ENCODE assay signal across 8 cellular contexts in genomic region chr2:241035818-241036396, GRCh38. TPM values are rescaled to one million over a fixed set of nuclear protein-coding genes. Genes with fewer than 3 reads are reported as not detected.
DNase-seq lines count a peak whose midpoint lies in the region; ATAC-seq and TF ChIP-seq lines count a peak whose summit lies in the region.

No MANE protein-coding gene starts in this region.

- peak overlapping the region in 1 of 2 donors; percentile 78 for H3K27ac Mint-ChIP-seq in stimulated activated naive CD8-positive, alpha-beta T cell treated with anti-CD3 and anti-CD28 coated beads, Interleukin-15, amount 100 ng/mL, for 72 hours

- no peaks in the 10 kb centered on the region for H3K9me3 Mint-ChIP-seq in stimulated activated naive CD8-positive, alpha-beta T cell treated with anti-CD3 and anti-CD28 coated beads, Interleukin-15, amount 100 ng/mL, for 72 hours

- ATAC-seq in gastroesophageal sphincter (no peak), HG02970 (IDR thresholded peaks at IDR 0.05; ENCODE audit: low FRiP score, unreplicated experiment) (no peak)
- peak; percentile 59 for ATAC-seq in stimulated activated naive CD8-positive, alpha-beta T cell treated with anti-CD3 and anti-CD28 coated beads, Interleukin-15, amount 100 ng/mL, for 72 hours

- H3K27me3 Mint-ChIP-seq in stimulated activated naive CD8-positive, alpha-beta T cell treated with anti-CD3 and anti-CD28 coated beads, Interleukin-15, amount 100 ng/mL, for 72 hours = no peaks in the 10 kb centered on the region

- 3 to 18% methylated on average over 12 of the region's 39 CpGs for WGBS in gastroesophageal sphincter (ENCODE audit: low coverage in 1 of 2), 2 donors
- whole genome bisulfite sequencing in prostate gland = 22% methylated on average over 23 of the region's 39 CpGs

- peak overlapping the region; percentile 62 to 81 for H3K4me3 Mint-ChIP-seq in stimulated activated naive CD8-positive, alpha-beta T cell treated with anti-CD3 and anti-CD28 coated beads, Interleukin-15, amount 100 ng/mL, for 72 hours

- H3K4me3 ChIP-seq in gastroesophageal sphincter = peak overlapping the region; percentile 3 to 42
- H3K4me3 ChIP-seq in prostate gland = peak overlapping the region in 1 of 2 donors; percentile 9

- peak; percentile 12 for DNase-seq in stimulated activated CD4-positive, alpha-beta T cell treated with anti-CD3 and anti-CD28 coated beads, Interleukin-12 subunit alpha, Interleukin-12 subunit beta, amount 100 ng/mL, for 4 hours
- no peak for DNase-seq in stimulated activated CD4-positive, alpha-beta T cell treated with anti-CD3 and anti-CD28 coated beads, Interleukin-15, amount 100 ng/mL, for 24 hours
- DNase-seq in T-helper 9 cell (peak; percentile 59), prostate gland (ENCODE audit: low spot score) (no peak), 8988T (no peak)
- DNase-seq in stimulated activated naive CD8-positive, alpha-beta T cell treated with anti-CD3 and anti-CD28 coated beads, Interleukin-15, amount 100 ng/mL, for 72 hours = peak in 1 of 2 donors; percentile 40

- H3K4me1 ChIP-seq in gastroesophageal sphincter (peaks cover 0 to 20% (median 8%) of the 10 kb centered on the region in 3 donors), prostate gland (replicated peaks) (no peaks in the 10 kb centered on the region)

- H3K36me3 ChIP-seq in gastroesophageal sphincter (peaks cover 0 to 65% of the 10 kb centered on the region in 2 donors), prostate gland (no peaks in the 10 kb centered on the region)

- no peaks in the 10 kb centered on the region for H3K9me3 ChIP-seq in gastroesophageal sphincter
- H3K9me3 ChIP-seq in prostate gland = no peaks in the 10 kb centered on the region

- peaks cover 29% of the 10 kb centered on the region for H3K27me3 ChIP-seq in gastroesophageal sphincter
- no peaks in the 10 kb centered on the region for H3K27me3 ChIP-seq in prostate gland (replicated peaks; ENCODE audit: insufficient read depth)

- H3K4me1 Mint-ChIP-seq in stimulated activated naive CD8-positive, alpha-beta T cell treated with anti-CD3 and anti-CD28 coated beads, Interleukin-15, amount 100 ng/mL, for 72 hours = peaks cover 35% of the 10 kb centered on the region

- H3K27ac ChIP-seq in gastroesophageal sphincter (no peak overlapping the region), prostate gland (no peak overlapping the region)

- no peak for TF ChIP-seq EP300 in gastroesophageal sphincter (IDR thresholded peaks at IDR 0.05)

- intact Hi-C loops in prostate gland (cut with DNase I) = no loop called here

- no peak for TF ChIP-seq POLR2A in gastroesophageal sphincter (IDR thresholded peaks at IDR 0.05)
- no peak for TF ChIP-seq POLR2A in prostate gland (IDR thresholded peaks at IDR 0.05)

- TF ChIP-seq CTCF in gastroesophageal sphincter (IDR thresholded peaks at IDR 0.05) (no peak), prostate gland (IDR thresholded peaks at IDR 0.05) (no peak)

RNA-seq across cellular contexts. Expression of gene SNED1, which starts 37.5 kb away (rescaled TPM):
- total RNA-seq in gastroesophageal sphincter = 10 to 100 TPM in 2 of 4 donors, 1 to 10 TPM in 2; 8.3 to 29.9 (median 14.6) TPM
- total RNA-seq in prostate gland = 100 to 1,000 TPM in 1 of 2 donors, 10 to 100 TPM in 1; 32.0 to 115 TPM

Comparison
In these comparisons a context has a peak if more than half of its experiments do, and no peak if none do; other contexts are left out.
1. DNase-seq: peak in stimulated activated CD4-positive, alpha-beta T cell treated with anti-CD3 and anti-CD28 coated beads, Interleukin-12 subunit alpha, Interleukin-12 subunit beta, amount 100 ng/mL, for 4 hours (single experiment) and T-helper 9 cell (single experiment); none in stimulated activated CD4-positive, alpha-beta T cell treated with anti-CD3 and anti-CD28 coated beads, Interleukin-15, amount 100 ng/mL, for 24 hours (single experiment), prostate gland (single experiment) and 8988T (single experiment).